27 cellular contexts compared by ENCODE assay signal in the genomic region with DNA sequence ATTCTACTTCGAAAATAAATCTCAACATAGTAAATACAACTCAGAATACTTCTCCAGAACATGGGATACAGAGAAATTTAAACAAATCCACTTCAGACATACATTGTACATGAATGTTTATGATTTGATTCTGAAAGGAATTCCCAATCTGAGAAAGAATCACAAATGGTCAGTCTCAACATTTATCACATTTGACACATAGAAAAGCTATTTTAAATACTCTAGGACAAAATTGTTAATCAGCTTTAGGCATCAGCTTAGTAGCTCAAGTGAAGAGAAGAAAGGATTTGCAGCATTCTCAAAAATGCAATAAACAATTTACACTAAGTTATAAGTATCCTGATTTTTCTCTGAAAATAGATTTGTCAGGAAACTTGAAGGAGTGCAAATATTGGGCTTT.
"Had no signal": no experiment of that assay in that cellular context is flagged by ENCODE, and none has a peak within 500 bp of the region (broad histone marks: within the 10 kb centered on the region; RNA-seq: fewer than 3 reads in every experiment).

No MANE protein-coding gene starts in this region.

- H3K36me3 Mint-ChIP-seq: natural killer cell; stimulated activated effector memory CD8-positive, alpha-beta T cell treated with anti-CD3 and anti-CD28 coated beads, Interleukin-12 subunit alpha, Interleukin-12 subunit beta, amount 100 ng/mL, for 72 hours; stimulated activated naive B cell treated with anti-CD40 and anti-IgM and Interleukin-4, amounts not matched to agents 10 μg/mL and 1 μg/mL and 100 μg/mL, for 72 hours had no signal

- H2AFZ ChIP-seq: neural progenitor cell, parathyroid adenoma had no signal

- H3K4me1 Mint-ChIP-seq: nephron; stimulated activated effector memory CD8-positive, alpha-beta T cell treated with anti-CD3 and anti-CD28 coated beads, Interleukin-12 subunit alpha, Interleukin-12 subunit beta, amount 100 ng/mL, for 72 hours; stimulated activated naive B cell treated with anti-CD40 and anti-IgM and Interleukin-4, amounts not matched to agents 10 μg/mL and 1 μg/mL and 100 μg/mL, for 72 hours had no signal

- H3K36me3 ChIP-seq: neural progenitor cell, ovary, right lobe of liver, sigmoid colon, stomach, thoracic aorta, thyroid gland, tibial nerve, upper lobe of left lung, uterus had no signal

- H3K4me2 ChIP-seq: neural progenitor cell had no signal

- H3K27ac Mint-ChIP-seq: natural killer cell; nephron; neural progenitor cell; progenitor cell of endocrine pancreas; stimulated activated effector memory CD8-positive, alpha-beta T cell treated with anti-CD3 and anti-CD28 coated beads, Interleukin-12 subunit alpha, Interleukin-12 subunit beta, amount 100 ng/mL, for 72 hours; stimulated activated naive B cell treated with anti-CD40 and anti-IgM and Interleukin-4, amounts not matched to agents 10 μg/mL and 1 μg/mL and 100 μg/mL, for 72 hours; stimulated activated naive CD8-positive, alpha-beta T cell treated with anti-CD3 and anti-CD28 coated beads, Interleukin-15, Interleukin-2, amounts not matched to agents 100 ng/mL and 50 ng/mL, for 24 hours had no signal

- H3K9me3 ChIP-seq: ovary, psoas muscle, right lobe of liver, sigmoid colon, stomach, thoracic aorta, thyroid gland, tibial nerve, upper lobe of left lung, uterus had no signal

- H3K79me2 ChIP-seq: parathyroid adenoma had no signal

- H3K9me3 Mint-ChIP-seq: natural killer cell; nephron; neural progenitor cell; stimulated activated effector memory CD8-positive, alpha-beta T cell treated with anti-CD3 and anti-CD28 coated beads, Interleukin-12 subunit alpha, Interleukin-12 subunit beta, amount 100 ng/mL, for 72 hours; stimulated activated naive B cell treated with anti-CD40 and anti-IgM and Interleukin-4, amounts not matched to agents 10 μg/mL and 1 μg/mL and 100 μg/mL, for 72 hours; stimulated activated naive CD8-positive, alpha-beta T cell treated with anti-CD3 and anti-CD28 coated beads, Interleukin-15, Interleukin-2, amounts not matched to agents 100 ng/mL and 50 ng/mL, for 24 hours had no signal

- H3K27me3 Mint-ChIP-seq: progenitor cell of endocrine pancreas; stimulated activated naive B cell treated with anti-CD40 and anti-IgM and Interleukin-4, amounts not matched to agents 10 μg/mL and 1 μg/mL and 100 μg/mL, for 72 hours; stimulated activated naive CD8-positive, alpha-beta T cell treated with anti-CD3 and anti-CD28 coated beads, Interleukin-15, Interleukin-2, amounts not matched to agents 100 ng/mL and 50 ng/mL, for 24 hours had no signal

- H3K4me1 ChIP-seq: neural progenitor cell, parathyroid adenoma, psoas muscle, right lobe of liver, sigmoid colon, stomach, thyroid gland, tibial nerve, upper lobe of left lung, uterus had no signal

- FAIRE-seq: small intestine had no signal

- H3K4me3 ChIP-seq: neural progenitor cell, ovary, psoas muscle, right lobe of liver, sigmoid colon, stomach, thoracic aorta, thyroid gland, tibial nerve, upper lobe of left lung, uterus had no signal

- ATAC-seq: psoas muscle; right cardiac atrium; right lobe of liver; stimulated activated effector memory CD8-positive, alpha-beta T cell treated with anti-CD3 and anti-CD28 coated beads, Interleukin-12 subunit alpha, Interleukin-12 subunit beta, amount 100 ng/mL, for 72 hours; stimulated activated naive B cell treated with anti-CD40 and anti-IgM and Interleukin-4, amounts not matched to agents 10 μg/mL and 1 μg/mL and 100 μg/mL, for 72 hours had no signal

- H3K27me3 ChIP-seq: neural progenitor cell, ovary, right lobe of liver, sigmoid colon, stomach, thyroid gland, tibial nerve, upper lobe of left lung, uterus had no signal

- H3K9ac ChIP-seq: neural progenitor cell, parathyroid adenoma had no signal

- H3K27ac ChIP-seq: neural progenitor cell, ovary, parathyroid adenoma, psoas muscle, right lobe of liver, sigmoid colon, stomach, thoracic aorta, thyroid gland, tibial nerve, upper lobe of left lung, uterus had no signal

- DNase-seq: natural killer cell; occipital lobe; ovary; posterior cingulate gyrus; psoas muscle; right cardiac atrium; right lobe of liver; sigmoid colon; small intestine; stimulated activated CD4-positive, alpha-beta T cell treated with anti-CD3 and anti-CD28 coated beads, Interleukin-15, amount 100 ng/mL, for 24 hours; stimulated activated CD4-positive, alpha-beta T cell treated with anti-CD3 and anti-CD28 coated beads, Interleukin-2, amount 100 ng/mL, for 24 hours; stimulated activated CD4-positive, alpha-beta T cell treated with anti-CD3 and anti-CD28 coated beads, Interleukin-2, amount 100 ng/mL, for 48 hours; stimulated activated CD4-positive, alpha-beta T cell treated with anti-CD3 and anti-CD28 coated beads, Interleukin-4, amount 100 ng/mL, for 24 hours; stimulated activated naive B cell treated with anti-CD40 and anti-IgM and Interleukin-4, amounts not matched to agents 10 μg/mL and 1 μg/mL and 100 μg/mL, for 72 hours; stimulated activated naive CD4-positive, alpha-beta T cell treated with Interleukin-2 at 50 U/mL for 16 hours; stomach; thyroid gland; upper lobe of left lung; uterus had no signal

- H3K4me3 Mint-ChIP-seq: natural killer cell; nephron; neural progenitor cell; stimulated activated effector memory CD8-positive, alpha-beta T cell treated with anti-CD3 and anti-CD28 coated beads, Interleukin-12 subunit alpha, Interleukin-12 subunit beta, amount 100 ng/mL, for 72 hours; stimulated activated naive B cell treated with anti-CD40 and anti-IgM and Interleukin-4, amounts not matched to agents 10 μg/mL and 1 μg/mL and 100 μg/mL, for 72 hours; stimulated activated naive CD8-positive, alpha-beta T cell treated with anti-CD3 and anti-CD28 coated beads, Interleukin-15, Interleukin-2, amounts not matched to agents 100 ng/mL and 50 ng/mL, for 24 hours had no signal
